In the genomic region with DNA sequence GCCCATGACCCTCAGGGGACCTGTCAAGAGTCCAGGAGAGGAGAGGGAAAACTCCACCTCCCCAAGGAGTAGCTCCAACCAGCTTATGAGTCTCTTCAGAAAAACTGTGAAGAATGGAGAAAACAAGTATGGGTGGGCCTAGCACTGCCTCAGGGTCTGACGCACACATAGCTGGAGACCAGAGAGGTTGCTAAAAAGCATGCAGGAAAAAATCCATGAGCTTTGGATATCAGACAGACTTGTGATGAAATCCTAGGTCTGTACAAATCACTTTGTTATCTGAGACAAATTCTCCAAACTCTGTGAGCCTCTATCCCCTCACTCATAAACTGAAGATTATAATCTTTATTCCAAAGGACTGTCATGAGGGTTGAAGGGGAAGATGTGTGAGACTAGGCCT, we compare ENCODE assay signal across 18 cellular contexts.
DNase-seq lines count a peak whose midpoint lies in the region; ATAC-seq and TF ChIP-seq lines count a peak whose summit lies in the region.
"Had no signal": no experiment of that assay in that cellular context is flagged by ENCODE, and none has a peak within 500 bp of the region (broad histone marks: within the 10 kb centered on the region; RNA-seq: fewer than 3 reads in every experiment).

No MANE protein-coding gene starts in this region.

- peak overlapping the region; percentile 30 for H3K27ac ChIP-seq in right cardiac atrium (ENCODE audit: low read length)
- H3K27ac ChIP-seq in heart left ventricle: peak overlapping the region in 1 of 12 donors; percentile 25
- peak overlapping the region; percentile 54 for H3K27ac ChIP-seq in hepatocyte
- H3K27ac ChIP-seq in gastrocnemius medialis: peak overlapping the region; percentile 11 to 55 (median 40)

- no peak for DNase-seq in right cardiac atrium
- DNase-seq in heart left ventricle: no peak
- DNase-seq in hepatocyte (ENCODE audit: low spot score): no peak
- DNase-seq in gastrocnemius medialis: no peak
- DNase-seq in NCI-H1105 treated with DMSO at 0.1 percent for 48 hours (lab: John Stamatoyannopoulos, UW): no peak
- DNase-seq: 8988T, Caco-2, DMS53, Kasumi-1, NCI-H1417, NCI-H2029, NCI-H2171 treated with DMSO at 0.1 percent for 48 hours, NCI-H510A, SHP77 treated with DMSO at 0.1 percent for 48 hours had no signal

- in situ Hi-C loops in gastrocnemius medialis (cut with MboI; ENCODE audit: low sequenced_read_pairs in 4 of 4): loop anchor here in 1 of 4 donors (10.0 kb wide), 3 partner anchors 61 to 539 kb away; a partner anchor contains a TSS

- TF ChIP-seq POLR2A in heart left ventricle (IDR thresholded peaks at IDR 0.05) (no peak), gastrocnemius medialis (IDR thresholded peaks at IDR 0.05) (no peak)

- TF ChIP-seq CTCF in heart left ventricle (IDR thresholded peaks at IDR 0.05): no peak
- no peak for TF ChIP-seq CTCF in hepatocyte (IDR thresholded peaks at IDR 0.05; ENCODE audit: poor library complexity)
- TF ChIP-seq CTCF in gastrocnemius medialis (IDR thresholded peaks at IDR 0.05 in 4 of 5, conservative IDR thresholded peaks at IDR 0.05 in 1 of 5): no peak

- H2AFZ ChIP-seq in hepatocyte: no peak overlapping the region

- H3K4me3 ChIP-seq in right cardiac atrium (ENCODE audit: low read length) (no peak overlapping the region), heart left ventricle (no peak overlapping the region), hepatocyte (no peak overlapping the region), gastrocnemius medialis (no peak overlapping the region)

- H3K36me3 ChIP-seq in heart left ventricle (no peaks in the 10 kb centered on the region), hepatocyte (replicated peaks; ENCODE audit: insufficient read depth, low read depth) (no peaks in the 10 kb centered on the region), gastrocnemius medialis (no peaks in the 10 kb centered on the region)

- no peaks in the 10 kb centered on the region for H3K79me2 ChIP-seq in hepatocyte

- intact Hi-C loops in right cardiac atrium (cut with DNase I) (loop anchor here in 1 of 4 donors (10.0 kb wide), 1 partner anchor 139 kb away; a partner anchor contains a TSS), heart left ventricle (cut with DNase I) (loop anchor here in 4 of 10 donors (5.0 to 10.0 kb wide), 4 partner anchors 49 to 547 kb away; a partner anchor contains a TSS), gastrocnemius medialis (cut with DNase I; ENCODE audit: low total_unique reads) (no loop called here)

- H3K27me3 ChIP-seq in right cardiac atrium (ENCODE audit: control insufficient read depth, insufficient read depth) (no peaks in the 10 kb centered on the region), heart left ventricle (no peaks in the 10 kb centered on the region), hepatocyte (no peaks in the 10 kb centered on the region), gastrocnemius medialis (no peaks in the 10 kb centered on the region)

- H3K4me1 ChIP-seq in right cardiac atrium (ENCODE audit: control insufficient read depth, insufficient read depth, low read length) (peaks cover 15% of the 10 kb centered on the region), heart left ventricle (peaks cover 0 to 40% (median 28%) of the 10 kb centered on the region in 12 donors), hepatocyte (ENCODE audit: insufficient read depth) (peaks cover 17% of the 10 kb centered on the region), gastrocnemius medialis (peaks cover 38 to 44% of the 10 kb centered on the region in 2 donors)
- H3K4me1 ChIP-seq: Caco-2 had no signal

- no peaks in the 10 kb centered on the region for H3K9me2 ChIP-seq in hepatocyte (replicated peaks; ENCODE audit: insufficient read depth)

- ATAC-seq in right cardiac atrium (no peak), heart left ventricle (no peak), gastrocnemius medialis (no peak), HG03469 (IDR thresholded peaks at IDR 0.05; ENCODE audit: unreplicated experiment) (no peak), HG03159 (IDR thresholded peaks at IDR 0.05; ENCODE audit: unreplicated experiment) (no peak), HG02623 (IDR thresholded peaks at IDR 0.05; ENCODE audit: unreplicated experiment) (no peak)
- ATAC-seq: HCT116 had no signal

- H3K9me3 ChIP-seq in right cardiac atrium (ENCODE audit: control insufficient read depth, low read length): no peaks in the 10 kb centered on the region
- H3K9me3 ChIP-seq in heart left ventricle: peaks cover 0 to 15% (median 9%) of the 10 kb centered on the region in 12 donors
- peaks cover 10% of the 10 kb centered on the region for H3K9me3 ChIP-seq in hepatocyte (ENCODE audit: low read depth)
- peaks cover 0 to 9% (median 0%) of the 10 kb centered on the region in 3 donors for H3K9me3 ChIP-seq in gastrocnemius medialis

- WGBS in right cardiac atrium: 93% methylated on average over 1 of the region's 1 CpG
- WGBS in heart left ventricle, 4 donors: 95 to 100% (median 96%) methylated on average over 1 of the region's 1 CpG
- WGBS in hepatocyte (ENCODE audit: low lambda C conversion rate, missing lambda C conversion rate): 73% methylated on average over 1 of the region's 1 CpG

- H4K20me1 ChIP-seq in hepatocyte (ENCODE audit: insufficient read depth, poor library complexity, severe bottlenecking): no peaks in the 10 kb centered on the region

- no peak overlapping the region for H3K4me2 ChIP-seq in hepatocyte
